Comparison of ENCODE assay signal across 12 cellular contexts in genomic region chr11:18669211-18669593, GRCh38. TPM values are rescaled to one million over a fixed set of nuclear protein-coding genes. Genes with fewer than 3 reads are reported as not detected.
DNase-seq lines count a peak whose midpoint lies in the region; ATAC-seq, FAIRE-seq and TF ChIP-seq lines count a peak whose summit lies in the region.
"Had no signal": no experiment of that assay in that cellular context is flagged by ENCODE, and none has a peak within 500 bp of the region (broad histone marks: within the 10 kb centered on the region; RNA-seq: fewer than 3 reads in every experiment).

No MANE protein-coding gene starts in this region.

- H2AFZ ChIP-seq in keratinocyte (ENCODE audit: control insufficient read depth, low read length), result no peak overlapping the region

- H3K79me2 ChIP-seq in keratinocyte (ENCODE audit: control insufficient read depth, insufficient read depth, low read length), result no peaks in the 10 kb centered on the region

- dilution Hi-C loops in keratinocyte (cut with MboI; ENCODE audit: extremely low pct_ligation_motif_present, low sequenced_read_pairs), result no loop called here

- no peak overlapping the region for H3K27ac ChIP-seq in CD8-positive, alpha-beta memory T cell (ENCODE audit: low read depth, low read length)
- peak overlapping the region; percentile 31 for H3K27ac ChIP-seq in keratinocyte (ENCODE audit: control insufficient read depth, insufficient read depth, low read length)
- H3K27ac ChIP-seq in aorta (ENCODE audit: low read depth in 1 of 2, low read length in 2 of 2), result no peak overlapping the region

- no peak for DNase-seq in CD8-positive, alpha-beta memory T cell
- DNase-seq in HT-29 (ENCODE audit: low spot score) (peak; percentile 69), keratinocyte (ENCODE audit: low read depth, low spot score) (no peak), posterior vena cava (ENCODE audit: low spot score) (no peak), aorta (no peak), occipital lobe (lab: John Stamatoyannopoulos, UW) (no peak)
- DNase-seq in activated T-cell treated with anti-CD3 and anti-CD28 coated beads, Interleukin-2, amount 50 U/mL, for 4 hours, result peak; percentile 11
- DNase-seq: effector CD4-positive, alpha-beta T cell; NCI-H187; SHP77 had no signal

- no peaks in the 10 kb centered on the region for H3K36me3 ChIP-seq in CD8-positive, alpha-beta memory T cell (ENCODE audit: insufficient read depth, low read length)
- H3K36me3 ChIP-seq in keratinocyte (ENCODE audit: control insufficient read depth in 2 of 2, extremely low read depth in 1 of 2, insufficient read depth in 2 of 2, low read length in 2 of 2), result no peaks in the 10 kb centered on the region
- no peaks in the 10 kb centered on the region for H3K36me3 ChIP-seq in aorta (ENCODE audit: control insufficient read depth in 1 of 2, insufficient read depth in 2 of 2, low read length in 1 of 2)

- no peak overlapping the region for H3K4me3 ChIP-seq in CD8-positive, alpha-beta memory T cell (ENCODE audit: low read length)
- H3K4me3 ChIP-seq in keratinocyte (ENCODE audit: control insufficient read depth in 2 of 3, extremely low read depth in 1 of 3, insufficient read depth in 2 of 3, low read depth in 1 of 3, low read length in 3 of 3) (no peak overlapping the region), aorta (ENCODE audit: low read length in 2 of 2) (no peak overlapping the region)

- peaks cover 0 to 1% of the 10 kb centered on the region in 2 donors for H3K27me3 Mint-ChIP-seq in CD8-positive, alpha-beta memory T cell
- no peaks in the 10 kb centered on the region for H3K27me3 Mint-ChIP-seq in activated T-cell treated with anti-CD3 and anti-CD28 coated beads, Interleukin-2, amount 50 U/mL, for 4 hours (ENCODE audit: low read depth)

- intact Hi-C loops in posterior vena cava (cut with DNase I) (no loop called here), aorta (cut with DNase I) (no loop called here)

- no peaks in the 10 kb centered on the region for H4K20me1 ChIP-seq in keratinocyte (ENCODE audit: control insufficient read depth, extremely low read depth, insufficient read depth, low read length)

- peak; percentile 17 for FAIRE-seq in keratinocyte (lab: Jason Lieb, UNC)
- FAIRE-seq: GM12891 had no signal

- no peaks in the 10 kb centered on the region for H3K9me3 Mint-ChIP-seq in CD8-positive, alpha-beta memory T cell
- peaks cover 4% of the 10 kb centered on the region for H3K9me3 Mint-ChIP-seq in activated T-cell treated with anti-CD3 and anti-CD28 coated beads, Interleukin-2, amount 50 U/mL, for 4 hours

- H3K9ac ChIP-seq in keratinocyte (ENCODE audit: control insufficient read depth, extremely low read depth, insufficient read depth, low read length), result peak overlapping the region; percentile 30

- H3K4me3 Mint-ChIP-seq in CD8-positive, alpha-beta memory T cell, result peak overlapping the region in 5 of 7 donors; percentile 2 to 71 (median 30)
- no peak overlapping the region for H3K4me3 Mint-ChIP-seq in activated T-cell treated with anti-CD3 and anti-CD28 coated beads, Interleukin-2, amount 50 U/mL, for 4 hours

- peaks cover 39 to 57% (median 49%) of the 10 kb centered on the region in 3 donors for H3K4me1 Mint-ChIP-seq in CD8-positive, alpha-beta memory T cell
- peaks cover 53% of the 10 kb centered on the region for H3K4me1 Mint-ChIP-seq in activated T-cell treated with anti-CD3 and anti-CD28 coated beads, Interleukin-2, amount 50 U/mL, for 4 hours (ENCODE audit: low read depth)

- H3K9me1 ChIP-seq in keratinocyte (ENCODE audit: control insufficient read depth, extremely low read depth, insufficient read depth, low read length), result no peaks in the 10 kb centered on the region

- POLR2A ChIA-PET in CD8-positive, alpha-beta memory T cell (lab: Charles Lee), result no interaction called here

- CTCF ChIA-PET in CD8-positive, alpha-beta memory T cell (lab: Charles Lee), result interaction anchor here (1.4 to 1.5 kb wide), 3 partner anchors 36 to 62 kb away, joined by 3 to 4 read pairs (median 3); no protein-coding TSS in a partner anchor

- H3K9me3 ChIP-seq in CD8-positive, alpha-beta memory T cell (ENCODE audit: low read length), result no peaks in the 10 kb centered on the region
- H3K9me3 ChIP-seq in keratinocyte (ENCODE audit: control insufficient read depth, low read depth, low read length) (no peaks in the 10 kb centered on the region), aorta (ENCODE audit: control insufficient read depth, low read length) (no peaks in the 10 kb centered on the region)

- WGBS in aorta, 2 donors, result 45 to 49% methylated on average over 2 of the region's 2 CpGs

- ATAC-seq in activated T-cell treated with anti-CD3 and anti-CD28 coated beads, Interleukin-2, amount 50 U/mL, for 4 hours, result peak; percentile 77
- ATAC-seq in GM19455 (IDR thresholded peaks at IDR 0.05; ENCODE audit: unreplicated experiment), result no peak
- ATAC-seq in aorta (ENCODE audit: low FRiP score), result no peak

- TF ChIP-seq CTCF in keratinocyte (optimal IDR thresholded peaks at IDR 0.05 in 1 of 3, IDR thresholded peaks at IDR 0.05 in 1 of 3, conservative IDR thresholded peaks at IDR 0.05 in 1 of 3; ENCODE audit: extremely low read depth in 1 of 3, insufficient read depth in 2 of 3, low read length in 3 of 3), result no peak

- peaks cover 33% of the 10 kb centered on the region for H3K4me1 ChIP-seq in CD8-positive, alpha-beta memory T cell (ENCODE audit: insufficient read depth, low read length)
- peaks cover 23% of the 10 kb centered on the region for H3K4me1 ChIP-seq in keratinocyte (ENCODE audit: control insufficient read depth, extremely low read depth, insufficient read depth, low read length)
- no peaks in the 10 kb centered on the region for H3K4me1 ChIP-seq in aorta (ENCODE audit: control insufficient read depth in 1 of 2, insufficient read depth in 2 of 2, low read length in 2 of 2)

- no peaks in the 10 kb centered on the region for H3K36me3 Mint-ChIP-seq in CD8-positive, alpha-beta memory T cell
- no peaks in the 10 kb centered on the region for H3K36me3 Mint-ChIP-seq in activated T-cell treated with anti-CD3 and anti-CD28 coated beads, Interleukin-2, amount 50 U/mL, for 4 hours (ENCODE audit: insufficient read depth)

- no peaks in the 10 kb centered on the region for H3K27me3 ChIP-seq in CD8-positive, alpha-beta memory T cell (ENCODE audit: insufficient read depth, low read length, poor library complexity, severe bottlenecking)
- H3K27me3 ChIP-seq in keratinocyte (ENCODE audit: control insufficient read depth, extremely low read depth, insufficient read depth, low read length), result no peaks in the 10 kb centered on the region
- H3K27me3 ChIP-seq in aorta (ENCODE audit: control insufficient read depth in 1 of 2, insufficient read depth in 2 of 2, low read length in 1 of 2), result no peaks in the 10 kb centered on the region

- peak overlapping the region; percentile 58 for H3K4me2 ChIP-seq in keratinocyte (ENCODE audit: control insufficient read depth, extremely low read depth, insufficient read depth, low read depth, low read length)

- peak overlapping the region; percentile 40 to 92 (median 74) for H3K27ac Mint-ChIP-seq in CD8-positive, alpha-beta memory T cell

RNA-seq across cellular contexts. Expression of gene TMEM86A, which starts 29.4 kb away (rescaled TPM):
- total RNA-seq in CD8-positive, alpha-beta memory T cell, result 1 to 10 TPM; 1.0 to 1.3 TPM
- 0.54 TPM for polyA plus RNA-seq in CD8-positive, alpha-beta memory T cell
- total RNA-seq in HT-29 (2014; rRNA removed; shearing (Covaris generic)), result 3.1 and 5.6 TPM in 2 replicates
- total RNA-seq in activated T-cell treated with anti-CD3 and anti-CD28 coated beads, Interleukin-2, amount 50 U/mL, for 4 hours, result under 1 TPM; 0.13 to 0.38 (median 0.18) TPM
- polyA plus RNA-seq in keratinocyte (2.5 to 10.5 TPM (median 2.5 TPM) in 3 replicates), aorta (1 to 10 TPM; 1.1 to 2.0 TPM)
- 15.3 TPM for polyA plus RNA-seq in keratinocyte (2011; ENCODE audit: low read depth)
- 3.7 and 4.2 TPM in 2 replicates for polyA plus RNA-seq in keratinocyte (2011; cell fraction: cytosol; rRNA removed)
- 14.5 and 16.5 TPM in 2 replicates for polyA plus RNA-seq in keratinocyte (2011; cell fraction: nucleus; rRNA removed)
- polyA plus RNA-seq in keratinocyte (2012; ENCODE audit: low replicate concordance), result 3.4 and 38.7 TPM in 2 replicates
- 5.6 to 24.9 TPM (median 19.8 TPM) in 3 replicates for polyA minus RNA-seq in keratinocyte
- 6.5 TPM for polyA minus RNA-seq in keratinocyte (2011; cell fraction: cytosol; rRNA and poly(A)+ RNA removed)
- 20.2 and 21.9 TPM in 2 replicates for polyA minus RNA-seq in keratinocyte (2011; cell fraction: nucleus; rRNA and poly(A)+ RNA removed)
- total RNA-seq in posterior vena cava (1 to 10 TPM; 2.2 to 4.0 TPM), aorta (1 to 10 TPM; 4.4 to 8.4 TPM), occipital lobe (6.9 TPM)

RNA-seq across cellular contexts. Expression of gene SPTY2D1, which starts 35.1 kb away (rescaled TPM):
- total RNA-seq in CD8-positive, alpha-beta memory T cell, result 10 to 100 TPM; 23.7 to 27.3 TPM
- polyA plus RNA-seq in CD8-positive, alpha-beta memory T cell, result 10.6 TPM
- 25.4 and 25.5 TPM in 2 replicates for total RNA-seq in HT-29 (2014; rRNA removed; shearing (Covaris generic))
- 10 to 100 TPM; 24.5 to 30.2 (median 28.2) TPM for total RNA-seq in activated T-cell treated with anti-CD3 and anti-CD28 coated beads, Interleukin-2, amount 50 U/mL, for 4 hours
- polyA plus RNA-seq in keratinocyte, result 14.3 to 17.9 TPM (median 15.6 TPM) in 3 replicates
- 53.6 TPM for polyA plus RNA-seq in keratinocyte (2011; ENCODE audit: low read depth)
- 10.0 and 14.0 TPM in 2 replicates for polyA plus RNA-seq in keratinocyte (2011; cell fraction: cytosol; rRNA removed)
- polyA plus RNA-seq in keratinocyte (2011; cell fraction: nucleus; rRNA removed), result 12.7 and 18.7 TPM in 2 replicates
- polyA plus RNA-seq in keratinocyte (2012; ENCODE audit: low replicate concordance), result 15.9 TPM in 2 replicates
- 11.8 to 27.0 TPM (median 16.7 TPM) in 3 replicates for polyA minus RNA-seq in keratinocyte
- 23.2 TPM for polyA minus RNA-seq in keratinocyte (2011; cell fraction: cytosol; rRNA and poly(A)+ RNA removed)
- 15.7 and 23.8 TPM in 2 replicates for polyA minus RNA-seq in keratinocyte (2011; cell fraction: nucleus; rRNA and poly(A)+ RNA removed)
- 10 to 100 TPM; 12.1 to 20.2 TPM for total RNA-seq in posterior vena cava
- 10 to 100 TPM; 16.9 to 19.9 TPM for total RNA-seq in aorta
- 1 to 10 TPM; 3.9 to 6.1 TPM for polyA plus RNA-seq in aorta
- 11.2 TPM for total RNA-seq in occipital lobe

RNA-seq across cellular contexts. Expression of gene IGSF22, which starts 56.8 kb away (rescaled TPM):
- under 1 TPM; 0.20 to 0.33 TPM for total RNA-seq in CD8-positive, alpha-beta memory T cell
- 6.1 TPM for polyA plus RNA-seq in CD8-positive, alpha-beta memory T cell
- total RNA-seq in HT-29 (2014; rRNA removed; shearing (Covaris generic)), result 0.03 and 1.8 TPM in 2 replicates
- under 1 TPM; 0.16 to 0.60 (median 0.53) TPM for total RNA-seq in activated T-cell treated with anti-CD3 and anti-CD28 coated beads, Interleukin-2, amount 50 U/mL, for 4 hours
- 0.01 to 0.05 TPM (median 0.03 TPM) in 3 replicates for polyA plus RNA-seq in keratinocyte
- 1.3 TPM for polyA plus RNA-seq in keratinocyte (2011; ENCODE audit: low read depth)
- polyA plus RNA-seq in keratinocyte (2011; cell fraction: cytosol; rRNA removed), result 0.09 TPM in 2 replicates
- 0.05 TPM in 1 of 2 replicates, not detected in the other for polyA plus RNA-seq in keratinocyte (2011; cell fraction: nucleus; rRNA removed)
- 0.03 and 3.5 TPM in 2 replicates for polyA plus RNA-seq in keratinocyte (2012; ENCODE audit: low replicate concordance)
- not detected in 3 replicates for polyA minus RNA-seq in keratinocyte
- not detected for polyA minus RNA-seq in keratinocyte (2011; cell fraction: cytosol; rRNA and poly(A)+ RNA removed)
- 0.11 TPM in 1 of 2 replicates, not detected in the other for polyA minus RNA-seq in keratinocyte (2011; cell fraction: nucleus; rRNA and poly(A)+ RNA removed)
- under 1 TPM in 1 of 2 donors, not detected in 1; 0.38 TPM for total RNA-seq in posterior vena cava
- under 1 TPM; 0.30 to 0.58 TPM for total RNA-seq in aorta
- not detected for polyA plus RNA-seq in aorta
- 0.16 TPM for total RNA-seq in occipital lobe

Comparison
In these comparisons a context has a peak if more than half of its experiments do, and no peak if none do; other contexts are left out.
1. DNase-seq: peak in HT-29 (single experiment) and activated T-cell treated with anti-CD3 and anti-CD28 coated beads, Interleukin-2, amount 50 U/mL, for 4 hours (single experiment); none in CD8-positive, alpha-beta memory T cell (0 of 5), keratinocyte (single experiment), posterior vena cava (single experiment), aorta (0 of 2) and occipital lobe (single experiment).
2. ATAC-seq: peak in activated T-cell treated with anti-CD3 and anti-CD28 coated beads, Interleukin-2, amount 50 U/mL, for 4 hours (2 of 2); none in GM19455 (single experiment) and aorta (single experiment).